Comparison of ENCODE assay signal across 2 cellular contexts in genomic region chr21:16570196-16570595, GRCh38.
TF ChIP-seq lines count a peak whose summit lies in the region.

No MANE protein-coding gene starts in this region.

TF ChIP-seq in SK-N-SH, 30 proteins besides CTCF, POLR2A, EP300 and RAD21 (continued from another document):
- TF ChIP-seq FOSL2 (IDR thresholded peaks at IDR 0.05; ENCODE audit: borderline replicate concordance, low read depth) (no peak), YY1 (IDR thresholded peaks at IDR 0.05; ENCODE audit: low read depth) (no peak), TAF1 (IDR thresholded peaks at IDR 0.05; ENCODE audit: borderline replicate concordance, low read depth, low read length) (no peak), USF2 (IDR thresholded peaks at IDR 0.05; ENCODE audit: borderline replicate concordance, low read depth, low read length) (no peak), IRF3 (IDR thresholded peaks at IDR 0.05; ENCODE audit: low read depth, low read length) (no peak), USF1 (IDR thresholded peaks at IDR 0.05; ENCODE audit: borderline replicate concordance, low read depth) (no peak), NRF1 (IDR thresholded peaks at IDR 0.05; ENCODE audit: low read depth, low read length) (no peak), FOXJ3 (CRISPR knock-in tag; IDR thresholded peaks at IDR 0.05) (no peak), POLR2AphosphoS5 (IDR thresholded peaks at IDR 0.05; ENCODE audit: low read depth, low read length) (no peak), FOXM1 (IDR thresholded peaks at IDR 0.05; ENCODE audit: low read depth) (no peak), CHD2 (IDR thresholded peaks at IDR 0.05; ENCODE audit: low read length, partially characterized antibody) (no peak)
- TF ChIP-seq, protein P1, sequence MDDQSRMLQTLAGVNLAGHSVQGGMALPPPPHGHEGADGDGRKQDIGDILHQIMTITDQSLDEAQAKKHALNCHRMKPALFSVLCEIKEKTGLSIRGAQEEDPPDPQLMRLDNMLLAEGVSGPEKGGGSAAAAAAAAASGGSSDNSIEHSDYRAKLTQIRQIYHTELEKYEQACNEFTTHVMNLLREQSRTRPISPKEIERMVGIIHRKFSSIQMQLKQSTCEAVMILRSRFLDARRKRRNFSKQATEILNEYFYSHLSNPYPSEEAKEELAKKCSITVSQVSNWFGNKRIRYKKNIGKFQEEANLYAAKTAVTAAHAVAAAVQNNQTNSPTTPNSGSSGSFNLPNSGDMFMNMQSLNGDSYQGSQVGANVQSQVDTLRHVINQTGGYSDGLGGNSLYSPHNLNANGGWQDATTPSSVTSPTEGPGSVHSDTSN (IDR thresholded peaks at IDR 0.05): no peak
- TF ChIP-seq, protein P2, sequence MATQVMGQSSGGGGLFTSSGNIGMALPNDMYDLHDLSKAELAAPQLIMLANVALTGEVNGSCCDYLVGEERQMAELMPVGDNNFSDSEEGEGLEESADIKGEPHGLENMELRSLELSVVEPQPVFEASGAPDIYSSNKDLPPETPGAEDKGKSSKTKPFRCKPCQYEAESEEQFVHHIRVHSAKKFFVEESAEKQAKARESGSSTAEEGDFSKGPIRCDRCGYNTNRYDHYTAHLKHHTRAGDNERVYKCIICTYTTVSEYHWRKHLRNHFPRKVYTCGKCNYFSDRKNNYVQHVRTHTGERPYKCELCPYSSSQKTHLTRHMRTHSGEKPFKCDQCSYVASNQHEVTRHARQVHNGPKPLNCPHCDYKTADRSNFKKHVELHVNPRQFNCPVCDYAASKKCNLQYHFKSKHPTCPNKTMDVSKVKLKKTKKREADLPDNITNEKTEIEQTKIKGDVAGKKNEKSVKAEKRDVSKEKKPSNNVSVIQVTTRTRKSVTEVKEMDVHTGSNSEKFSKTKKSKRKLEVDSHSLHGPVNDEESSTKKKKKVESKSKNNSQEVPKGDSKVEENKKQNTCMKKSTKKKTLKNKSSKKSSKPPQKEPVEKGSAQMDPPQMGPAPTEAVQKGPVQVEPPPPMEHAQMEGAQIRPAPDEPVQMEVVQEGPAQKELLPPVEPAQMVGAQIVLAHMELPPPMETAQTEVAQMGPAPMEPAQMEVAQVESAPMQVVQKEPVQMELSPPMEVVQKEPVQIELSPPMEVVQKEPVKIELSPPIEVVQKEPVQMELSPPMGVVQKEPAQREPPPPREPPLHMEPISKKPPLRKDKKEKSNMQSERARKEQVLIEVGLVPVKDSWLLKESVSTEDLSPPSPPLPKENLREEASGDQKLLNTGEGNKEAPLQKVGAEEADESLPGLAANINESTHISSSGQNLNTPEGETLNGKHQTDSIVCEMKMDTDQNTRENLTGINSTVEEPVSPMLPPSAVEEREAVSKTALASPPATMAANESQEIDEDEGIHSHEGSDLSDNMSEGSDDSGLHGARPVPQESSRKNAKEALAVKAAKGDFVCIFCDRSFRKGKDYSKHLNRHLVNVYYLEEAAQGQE (IDR thresholded peaks at IDR 0.05; ENCODE audit: low read depth, low read length): no peak

TF ChIP-seq in SK-N-SH treated with all-trans-retinoic acid at 6 μM for 48 hours, 23 proteins besides CTCF, POLR2A, EP300 and RAD21 (continued from another document):
- TF ChIP-seq, protein P3, sequence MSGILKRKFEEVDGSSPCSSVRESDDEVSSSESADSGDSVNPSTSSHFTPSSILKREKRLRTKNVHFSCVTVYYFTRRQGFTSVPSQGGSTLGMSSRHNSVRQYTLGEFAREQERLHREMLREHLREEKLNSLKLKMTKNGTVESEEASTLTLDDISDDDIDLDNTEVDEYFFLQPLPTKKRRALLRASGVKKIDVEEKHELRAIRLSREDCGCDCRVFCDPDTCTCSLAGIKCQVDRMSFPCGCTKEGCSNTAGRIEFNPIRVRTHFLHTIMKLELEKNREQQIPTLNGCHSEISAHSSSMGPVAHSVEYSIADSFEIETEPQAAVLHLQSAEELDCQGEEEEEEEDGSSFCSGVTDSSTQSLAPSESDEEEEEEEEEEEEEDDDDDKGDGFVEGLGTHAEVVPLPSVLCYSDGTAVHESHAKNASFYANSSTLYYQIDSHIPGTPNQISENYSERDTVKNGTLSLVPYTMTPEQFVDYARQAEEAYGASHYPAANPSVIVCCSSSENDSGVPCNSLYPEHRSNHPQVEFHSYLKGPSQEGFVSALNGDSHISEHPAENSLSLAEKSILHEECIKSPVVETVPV (CRISPR knock-in tag; IDR thresholded peaks at IDR 0.05): no peak
- TF ChIP-seq ZFP3 (CRISPR knock-in tag; IDR thresholded peaks at IDR 0.05) (no peak), ZNF565 (CRISPR knock-in tag; conservative IDR thresholded peaks at IDR 0.05; ENCODE audit: low read depth) (no peak)
